24 cellular contexts compared by ENCODE assay signal in genomic region chr2:6412533-6413085, GRCh38.
DNase-seq lines count a peak whose midpoint lies in the region; ATAC-seq and TF ChIP-seq lines count a peak whose summit lies in the region.
"Had no signal": no experiment of that assay in that cellular context is flagged by ENCODE, and none has a peak within 500 bp of the region (broad histone marks: within the 10 kb centered on the region; RNA-seq: fewer than 3 reads in every experiment).

No MANE protein-coding gene starts in this region.

- 5 to 6% methylated on average over 3 of the region's 3 CpGs for WGBS in GM23248 (ENCODE audit: low coverage in 1 of 2, low lambda C conversion rate in 2 of 2, missing lambda C conversion rate in 2 of 2), 2 experiments

- ATAC-seq in esophagus mucosa = no peak
- ATAC-seq: left colon; natural killer cell treated with Interleukin-12 subunit alpha and Interleukin-12 subunit beta and Interleukin-15 and Interleukin-18, amount 100 ng/mL, for 72 hours; T-cell had no signal

- H3K9me3 Mint-ChIP-seq in endothelial cell (ENCODE audit: unreplicated experiment) = no peaks in the 10 kb centered on the region
- H3K9me3 Mint-ChIP-seq: activated T-helper 1 cell treated with anti-CD3 and anti-CD28 coated beads, Interleukin-12 subunit alpha, Interleukin-12 subunit beta, Interleukin-2, Interleukin-4 antibody, amounts not matched to agents 30 ng/mL and 10 ng/mL and 1 ng/mL, durations not matched to agents 14 hours and 24 hours and 36 hours; mesothelial cell of epicardium; stimulated activated naive CD8-positive, alpha-beta T cell treated with anti-CD3 and anti-CD28 coated beads, Interleukin-15, Interleukin-2, amounts not matched to agents 100 ng/mL and 50 ng/mL, for 24 hours had no signal

- H4K20me1 ChIP-seq in GM23248 (ENCODE audit: insufficient read depth) = no peaks in the 10 kb centered on the region

- H3K36me3 ChIP-seq in GM23248 (ENCODE audit: low read depth) = no peaks in the 10 kb centered on the region

- 0 out of 2 replicates have a peak overlapping the region, but pooled peaks have one; percentile 6 for H3K27ac ChIP-seq in GM23248
- H3K27ac ChIP-seq: HL-60 had no signal

- DNase-seq in GM23248 (peak; percentile 46), astrocyte of the hippocampus (ENCODE audit: low read depth, low spot score) (peak; percentile 11), fibroblast of villous mesenchyme (ENCODE audit: low read depth) (peak; percentile 13), renal cortical epithelial cell (ENCODE audit: low read depth) (peak; percentile 46), endothelial cell (ENCODE audit: low spot score) (no peak)
- no peak for DNase-seq in stimulated activated CD4-positive, alpha-beta T cell treated with anti-CD3 and anti-CD28 coated beads, Interleukin-15, amount 100 ng/mL, for 24 hours
- no peak for DNase-seq in stimulated activated naive CD4-positive, alpha-beta T cell treated with Interleukin-2 at 50 U/mL for 16 hours (lab: John Stamatoyannopoulos, UW)
- DNase-seq: activated CD4-positive, alpha-beta T cell treated with anti-CD3 and anti-CD28 coated beads for 4 hours; AML-193; cortex of kidney; left colon; NCI-H82; posterior cingulate gyrus; SIG-M5; T-cell; trophoblast cell had no signal

- in situ Hi-C loops in GM23248 (cut with MboI) = no loop called here

- no peaks in the 10 kb centered on the region for H3K9me2 ChIP-seq in GM23248 (ENCODE audit: insufficient read depth)

- no peak overlapping the region for H3K27ac Mint-ChIP-seq in endothelial cell (ENCODE audit: unreplicated experiment)
- H3K27ac Mint-ChIP-seq: activated naive CD4-positive, alpha-beta T cell treated with anti-CD3 and anti-CD28 coated beads, Interleukin-2, amount 50 U/mL, for 72 hours; activated T-helper 1 cell treated with anti-CD3 and anti-CD28 coated beads, Interleukin-12 subunit alpha, Interleukin-12 subunit beta, Interleukin-2, Interleukin-4 antibody, amounts not matched to agents 30 ng/mL and 10 ng/mL and 1 ng/mL, durations not matched to agents 14 hours and 24 hours and 36 hours; IgD-negative memory B cell; mesothelial cell of epicardium; natural killer cell treated with Interleukin-12 subunit alpha and Interleukin-12 subunit beta and Interleukin-15 and Interleukin-18, amount 100 ng/mL, for 72 hours; stimulated activated naive CD8-positive, alpha-beta T cell treated with anti-CD3 and anti-CD28 coated beads, Interleukin-15, Interleukin-2, amounts not matched to agents 100 ng/mL and 50 ng/mL, for 24 hours; T-cell had no signal

- peaks cover 4% of the 10 kb centered on the region for H3K36me3 Mint-ChIP-seq in endothelial cell (ENCODE audit: low read depth, unreplicated experiment)
- H3K36me3 Mint-ChIP-seq: activated naive CD4-positive, alpha-beta T cell treated with anti-CD3 and anti-CD28 coated beads, Interleukin-2, amount 50 U/mL, for 72 hours; IgD-negative memory B cell; mesothelial cell of epicardium; natural killer cell treated with Interleukin-12 subunit alpha and Interleukin-12 subunit beta and Interleukin-15 and Interleukin-18, amount 100 ng/mL, for 72 hours; T-cell had no signal

- H3K4me2 ChIP-seq in GM23248 (ENCODE audit: unreplicated experiment) = peak overlapping the region; percentile 28

- H3K4me1 Mint-ChIP-seq in endothelial cell (ENCODE audit: unreplicated experiment) = no peaks in the 10 kb centered on the region
- H3K4me1 Mint-ChIP-seq: IgD-negative memory B cell, mesothelial cell of epicardium, T-cell had no signal

- H3K4me3 ChIP-seq in GM23248 (no peak overlapping the region), fibroblast of villous mesenchyme (ENCODE audit: low read depth, low read length) (no peak overlapping the region)

- H3K9me3 ChIP-seq in GM23248 (ENCODE audit: low read depth) = no peaks in the 10 kb centered on the region

- no peaks in the 10 kb centered on the region for H3K27me3 Mint-ChIP-seq in endothelial cell (ENCODE audit: unreplicated experiment)
- H3K27me3 Mint-ChIP-seq: IgD-negative memory B cell; natural killer cell treated with Interleukin-12 subunit alpha and Interleukin-12 subunit beta and Interleukin-15 and Interleukin-18, amount 100 ng/mL, for 72 hours; stimulated activated naive CD8-positive, alpha-beta T cell treated with anti-CD3 and anti-CD28 coated beads, Interleukin-15, Interleukin-2, amounts not matched to agents 100 ng/mL and 50 ng/mL, for 24 hours had no signal

- no peak overlapping the region for H2AFZ ChIP-seq in GM23248

- no peaks in the 10 kb centered on the region for H3K79me2 ChIP-seq in GM23248 (ENCODE audit: insufficient read depth)

- H3K4me1 ChIP-seq in GM23248 (ENCODE audit: insufficient read depth) = no peaks in the 10 kb centered on the region

- TF ChIP-seq CTCF in fibroblast of villous mesenchyme (IDR thresholded peaks at IDR 0.05; ENCODE audit: insufficient read depth, low read depth, low read length) (no peak), endothelial cell (IDR thresholded peaks at IDR 0.05; ENCODE audit: unreplicated experiment) (no peak)

- H3F3A ChIP-seq in GM23248 (ENCODE audit: insufficient read depth) = no peaks in the 10 kb centered on the region

- H3K4me3 Mint-ChIP-seq in endothelial cell (ENCODE audit: unreplicated experiment) = no peak overlapping the region
- H3K4me3 Mint-ChIP-seq: activated T-helper 1 cell treated with anti-CD3 and anti-CD28 coated beads, Interleukin-12 subunit alpha, Interleukin-12 subunit beta, Interleukin-2, Interleukin-4 antibody, amounts not matched to agents 30 ng/mL and 10 ng/mL and 1 ng/mL, durations not matched to agents 14 hours and 24 hours and 36 hours; mesothelial cell of epicardium; natural killer cell treated with Interleukin-12 subunit alpha and Interleukin-12 subunit beta and Interleukin-15 and Interleukin-18, amount 100 ng/mL, for 72 hours; stimulated activated naive CD8-positive, alpha-beta T cell treated with anti-CD3 and anti-CD28 coated beads, Interleukin-15, Interleukin-2, amounts not matched to agents 100 ng/mL and 50 ng/mL, for 24 hours; T-cell had no signal

- H3K9ac ChIP-seq in GM23248 = no peak overlapping the region

- H3K27me3 ChIP-seq in GM23248 (replicated peaks; ENCODE audit: insufficient read depth) = no peaks in the 10 kb centered on the region

Comparison
In these comparisons a context has a peak if more than half of its experiments do, and no peak if none do; other contexts are left out.
1. DNase-seq: peak in GM23248 (single experiment), astrocyte of the hippocampus (single experiment), fibroblast of villous mesenchyme (single experiment) and renal cortical epithelial cell (single experiment); none in stimulated activated CD4-positive, alpha-beta T cell treated with anti-CD3 and anti-CD28 coated beads, Interleukin-15, amount 100 ng/mL, for 24 hours (single experiment), stimulated activated naive CD4-positive, alpha-beta T cell treated with Interleukin-2 at 50 U/mL for 16 hours (single experiment) and endothelial cell (single experiment).